Comparison of ENCODE assay signal across 8 cellular contexts in the genomic region with DNA sequence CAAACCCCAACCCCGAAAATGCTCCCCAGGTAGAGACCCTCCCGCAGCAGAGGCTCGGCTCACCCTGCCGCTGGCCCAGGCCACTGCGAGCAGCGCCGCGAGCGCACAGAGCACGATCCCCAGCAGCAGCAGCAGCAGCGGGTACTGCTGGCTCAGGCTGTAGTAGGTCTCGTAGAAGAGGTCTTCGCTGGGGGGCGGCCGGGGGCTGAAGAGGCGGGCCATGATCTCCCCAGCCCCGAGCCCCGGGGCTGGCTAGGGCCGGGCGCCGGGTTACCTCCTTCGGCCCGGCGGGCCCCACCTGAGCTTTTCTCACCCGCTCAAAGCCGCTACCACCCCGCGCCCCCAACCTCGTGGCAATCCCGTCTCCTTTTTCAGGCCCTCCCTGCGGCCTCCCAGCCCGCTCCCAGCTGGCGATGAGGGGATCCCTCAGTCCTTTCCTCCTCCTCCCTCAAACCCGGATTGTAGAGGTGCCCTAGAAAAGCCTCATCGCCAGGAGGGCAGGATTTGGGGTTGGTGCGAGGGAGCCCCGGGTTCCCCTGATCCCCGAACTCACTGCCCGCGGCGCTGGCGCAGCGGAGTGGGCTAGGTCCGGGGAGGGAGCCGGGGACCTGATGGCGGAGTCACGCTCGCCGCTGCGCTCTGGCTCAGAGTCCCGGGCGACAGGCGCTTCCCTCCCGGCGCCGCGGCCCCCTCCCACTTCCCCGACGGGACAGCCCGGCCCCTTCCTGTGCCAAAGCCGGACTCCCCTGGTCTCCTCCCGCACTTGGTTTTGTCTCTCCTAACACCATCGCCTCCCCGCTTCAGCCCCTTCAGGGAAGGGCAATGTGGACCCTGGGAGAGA. TPM values are rescaled to one million over a fixed set of nuclear protein-coding genes. Genes with fewer than 3 reads are reported as not detected.
DNase-seq lines count a peak whose midpoint lies in the region; ATAC-seq, FAIRE-seq and TF ChIP-seq lines count a peak whose summit lies in the region.

A gene (minus strand): TSS at position 641 of the 841 bp plus-strand sequence. CDS start 419 bp downstream, at position 222.

- in situ Hi-C loops in HepG2 (cut with HindIII; ENCODE audit: extremely low pct_ligation_motif_present, low pct_unique_long_range_greater_than_20kb): loop anchor here (5.0 kb wide), 1 partner anchor 98 kb away; no protein-coding TSS in a partner anchor

- intact Hi-C loops in HepG2 (cut with micrococcal nuclease; ENCODE audit: unreplicated experiment): loop anchor here (1.0 to 5.0 kb wide), 2 partner anchors 67 to 1567 kb away; a partner anchor contains a TSS

- TF ChIP-seq EP300 in HepG2 (IDR thresholded peaks at IDR 0.05; ENCODE audit: low read depth in 2 of 2, low read length in 2 of 2): no peak
- no peak for TF ChIP-seq EP300 in HepG2 (CRISPR knock-in tag; IDR thresholded peaks at IDR 0.05; ENCODE audit: borderline replicate concordance)

- TF ChIP-seq RAD21 in HepG2 (CRISPR knock-in tag; IDR thresholded peaks at IDR 0.05): no peak

- POLR2A ChIA-PET in HepG2 (lab: Yijun Ruan, JAX): interaction anchor here (2.0 to 4.3 kb wide), 3 partner anchors 96 to 107 kb away, joined by 11 to 98 read pairs (median 39); a partner anchor contains a TSS

- TF ChIP-seq CTCF in cardiac fibroblast (IDR thresholded peaks at IDR 0.05; ENCODE audit: low read depth, low read length) (no peak), HepG2 (CRISPR knock-in tag; IDR thresholded peaks at IDR 0.05) (no peak), subcutaneous adipose tissue (IDR thresholded peaks at IDR 0.05; ENCODE audit: low read depth) (no peak)

- no peaks in the 10 kb centered on the region for H4K20me1 ChIP-seq in HepG2 (ENCODE audit: insufficient read depth, low read length)

- no peaks in the 10 kb centered on the region for H3K79me2 ChIP-seq in HepG2 (ENCODE audit: insufficient read depth, low read length)

- no peaks in the 10 kb centered on the region for H3K36me3 ChIP-seq in HepG2 (replicated peaks in 1 of 2; ENCODE audit: control insufficient read depth in 1 of 2, insufficient read depth in 2 of 2, low read length in 2 of 2)

- BruUV-seq in HepG2 (replicated peaks; lab: Mats Ljungman, UMichigan): no TSS peak

- H3K4me3 ChIP-seq in cardiac fibroblast (replicated peaks in 1 of 2; ENCODE audit: low read depth in 2 of 2, low read length in 2 of 2) (peak within 1 kb of the TSS; percentile 37 to 51), HepG2 (replicated peaks in 1 of 3; ENCODE audit: insufficient read depth in 1 of 3, low read depth in 2 of 3, low read length in 3 of 3) (peak within 1 kb of the TSS in 2 of 3 experiments; percentile 6 to 70; a peak in 2 of 6 replicates)

- FAIRE-seq in HepG2 (lab: Jason Lieb, UNC): no peak

- no peak within 1 kb of the TSS for H2AFZ ChIP-seq in HepG2 (ENCODE audit: low read length)

- H3K27ac ChIP-seq in HepG2 (ENCODE audit: extremely low read length, insufficient read depth, low read length): no peak within 1 kb of the TSS

- peak; percentile 39 for DNase-seq in activated CD4-positive, alpha-beta T cell treated with anti-CD3 and anti-CD28 coated beads for 48 hours
- no peak for DNase-seq in activated CD4-positive, alpha-beta T cell treated with anti-CD3 and anti-CD28 coated beads for 4 hours
- DNase-seq in cardiac fibroblast (ENCODE audit: low read depth in 2 of 2) (peak in 1 of 2 donors; percentile 18), HepG2 (ENCODE audit: low spot score) (no peak), pons (ENCODE audit: low spot score) (no peak), NCI-H2107 treated with DMSO at 0.1 percent for 48 hours (lab: John Stamatoyannopoulos, UW; ENCODE audit: unreplicated experiment) (no peak)

- peaks cover 24 to 87% of the 10 kb centered on the region in 2 experiments for H3K27me3 ChIP-seq in HepG2 (ENCODE audit: control insufficient read depth in 1 of 2, insufficient read depth in 2 of 2, low read length in 2 of 2)

- ATAC-seq in HepG2 (peak; percentile 11), HG02973 (IDR thresholded peaks at IDR 0.05; ENCODE audit: unreplicated experiment) (no peak)

- WGBS in HepG2 (ENCODE audit: low lambda C conversion rate): 54% methylated on average over 60 of the region's 64 CpGs

- CTCF ChIA-PET in HepG2 (lab: Yijun Ruan, JAX; ENCODE audit: low intra/inter-chr PET ratio, low total read pairs): interaction anchor here (2.9 to 10.2 kb wide), 3 partner anchors 32 to 99 kb away, joined by 26 to 235 read pairs (median 30); a partner anchor contains a TSS

- no peak for TF ChIP-seq POLR2A in HepG2 (IDR thresholded peaks at IDR 0.05; ENCODE audit: insufficient read depth in 1 of 2, low read depth in 2 of 2, low read length in 2 of 2)

- H3K9me3 ChIP-seq in HepG2 (ENCODE audit: low read length): no peaks in the 10 kb centered on the region

- H3K4me1 ChIP-seq in HepG2 (ENCODE audit: insufficient read depth, low read length): peaks cover 42% of the 10 kb centered on the region

- peak within 1 kb of the TSS; percentile 70 for H3K4me2 ChIP-seq in HepG2 (ENCODE audit: low read depth, low read length)

- no peak within 1 kb of the TSS for H3K9ac ChIP-seq in HepG2 (ENCODE audit: insufficient read depth, low read depth, low read length)

TF ChIP-seq in HepG2, 621 proteins besides CTCF, POLR2A, EP300 and RAD21 (continues in another document):
- TF ChIP-seq MTF2 (CRISPR knock-in tag; IDR thresholded peaks at IDR 0.05; ENCODE audit: borderline replicate concordance): peak; percentile 85; the same call in 1 of the 2 replicates
- TF ChIP-seq, protein P1, sequence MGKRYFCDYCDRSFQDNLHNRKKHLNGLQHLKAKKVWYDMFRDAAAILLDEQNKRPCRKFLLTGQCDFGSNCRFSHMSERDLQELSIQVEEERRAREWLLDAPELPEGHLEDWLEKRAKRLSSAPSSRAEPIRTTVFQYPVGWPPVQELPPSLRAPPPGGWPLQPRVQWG (CRISPR knock-in tag; IDR thresholded peaks at IDR 0.05; ENCODE audit: borderline replicate concordance, low read depth): no peak
- TF ChIP-seq, protein P2, sequence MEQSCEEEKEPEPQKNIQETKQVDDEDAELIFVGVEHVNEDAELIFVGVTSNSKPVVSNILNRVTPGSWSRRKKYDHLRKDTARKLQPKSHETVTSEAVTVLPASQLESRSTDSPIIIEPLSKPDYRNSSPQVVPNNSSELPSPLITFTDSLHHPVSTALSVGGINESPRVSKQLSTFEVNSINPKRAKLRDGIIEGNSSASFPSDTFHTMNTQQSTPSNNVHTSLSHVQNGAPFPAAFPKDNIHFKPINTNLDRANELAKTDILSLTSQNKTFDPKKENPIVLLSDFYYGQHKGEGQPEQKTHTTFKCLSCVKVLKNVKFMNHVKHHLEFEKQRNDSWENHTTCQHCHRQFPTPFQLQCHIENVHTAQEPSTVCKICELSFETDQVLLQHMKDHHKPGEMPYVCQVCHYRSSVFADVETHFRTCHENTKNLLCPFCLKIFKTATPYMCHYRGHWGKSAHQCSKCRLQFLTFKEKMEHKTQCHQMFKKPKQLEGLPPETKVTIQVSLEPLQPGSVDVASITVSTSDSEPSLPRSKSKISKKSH (CRISPR knock-in tag; IDR thresholded peaks at IDR 0.05; ENCODE audit: borderline replicate concordance): peak; percentile 6; the same call in 1 of the 2 replicates
- no peak for TF ChIP-seq SIX1 (CRISPR knock-in tag; IDR thresholded peaks at IDR 0.05; ENCODE audit: borderline replicate concordance)
- 0 out of 2 replicates have a peak, but pooled peaks have one; percentile 46 for TF ChIP-seq KLF15 (CRISPR knock-in tag; IDR thresholded peaks at IDR 0.05; ENCODE audit: borderline replicate concordance)

RNA-seq across cellular contexts. Expression of the gene that starts here (rescaled TPM):
- total RNA-seq in HepG2 (2016; rRNA removed; fragmentation: Illumina TruSeq; extraction: Trizol) (not detected in 2 replicates), subcutaneous adipose tissue (100 to 1,000 TPM in 1 of 4 donors, 10 to 100 TPM in 3; 16.5 to 103 (median 28.8) TPM)
- total RNA-seq in HepG2 (2016; cell fraction: cytosol; rRNA removed; fragmentation: Illumina TruSeq; extraction: Trizol; ENCODE audit: low read depth): not detected in 2 replicates
- not detected in 2 replicates for total RNA-seq in HepG2 (2016; cell fraction: insoluble cytoplasmic fraction; rRNA removed; fragmentation: Illumina TruSeq; extraction: Trizol)
- total RNA-seq in HepG2 (2016; cell fraction: membrane; rRNA removed; fragmentation: Illumina TruSeq; extraction: Trizol): not detected in 2 replicates
- not detected in 2 replicates for total RNA-seq in HepG2 (2016; cell fraction: nucleus; rRNA removed; fragmentation: Illumina TruSeq; extraction: Trizol)
- polyA plus RNA-seq in HepG2 (2011; rRNA removed): 0.03 TPM in 1 of 2 replicates, not detected in the other
- polyA plus RNA-seq in HepG2 (2011; cell fraction: cytosol; rRNA removed): not detected in 2 replicates
- polyA plus RNA-seq in HepG2 (2011; cell fraction: nucleus; rRNA removed): 0.31 and 0.50 TPM in 2 replicates
- polyA plus RNA-seq in HepG2 (2012): 0.20 TPM in 1 of 2 replicates, not detected in the other
- not detected in 2 replicates for polyA plus RNA-seq in HepG2 (2016; cell fraction: cytosol; fragmentation: Illumina TruSeq; extraction: Trizol; ENCODE audit: low read depth)
- not detected in 2 replicates for polyA plus RNA-seq in HepG2 (2016; cell fraction: insoluble cytoplasmic fraction; fragmentation: Illumina TruSeq; extraction: Trizol; ENCODE audit: low read depth)
- not detected in 2 replicates for polyA plus RNA-seq in HepG2 (2016; cell fraction: membrane; fragmentation: Illumina TruSeq; extraction: Trizol; ENCODE audit: low read depth)
- polyA plus RNA-seq in HepG2 (2016; cell fraction: nucleus; fragmentation: Illumina TruSeq; extraction: Trizol; ENCODE audit: insufficient read depth, low read depth): 0.19 TPM in 1 of 2 replicates, not detected in the other
- 0.22 TPM in 1 of 2 replicates, not detected in the other for polyA minus RNA-seq in HepG2 (2011; rRNA and poly(A)+ RNA removed; ENCODE audit: low replicate concordance)
- not detected in 2 replicates for polyA minus RNA-seq in HepG2 (2011; cell fraction: cytosol; rRNA and poly(A)+ RNA removed)
- 0.99 TPM in 1 of 2 replicates, not detected in the other for polyA minus RNA-seq in HepG2 (2011; cell fraction: nucleus; rRNA and poly(A)+ RNA removed)

Comparison
In these comparisons a context has a peak if more than half of its experiments do, and no peak if none do; other contexts are left out.
1. RNA of the gene that starts here (total RNA-seq): 16.5 to 103 TPM in subcutaneous adipose tissue; not detected in HepG2; every median in the first group is over 10 times any median in the second.
2. Peak in ATAC-seq, H3K4me3 ChIP-seq and H3K4me2 ChIP-seq in HepG2; RNA of the gene not detected or under 1 TPM.